1 cellular context compared by ENCODE assay signal in genomic region chr1:237146247-237146646, GRCh38.
TF ChIP-seq lines count a peak whose summit lies in the region.

No MANE protein-coding gene starts in this region.

TF ChIP-seq in HepG2, 621 proteins besides CTCF, POLR2A, EP300 and RAD21 (continued from another document):
- no peak for TF ChIP-seq ZNF552 (CRISPR knock-in tag; IDR thresholded peaks at IDR 0.05; ENCODE audit: borderline replicate concordance)
- TF ChIP-seq ZNF484 (CRISPR knock-in tag; IDR thresholded peaks at IDR 0.05; ENCODE audit: borderline replicate concordance, low read depth), result no peak
- no peak for TF ChIP-seq ZNF674 (CRISPR knock-in tag; IDR thresholded peaks at IDR 0.05; ENCODE audit: low read depth)
- no peak for TF ChIP-seq DDIT3 (CRISPR knock-in tag; IDR thresholded peaks at IDR 0.05)
- TF ChIP-seq ZSCAN12 (CRISPR knock-in tag; IDR thresholded peaks at IDR 0.05), result no peak
